Comparison of ENCODE assay signal across 8 cellular contexts in genomic region chr3:58009026-58009748, GRCh38. TPM values are rescaled to one million over a fixed set of nuclear protein-coding genes. Genes with fewer than 3 reads are reported as not detected.
DNase-seq lines count a peak whose midpoint lies in the region; ATAC-seq and TF ChIP-seq lines count a peak whose summit lies in the region.

No MANE protein-coding gene starts in this region.

- DNase-seq in GM12864 (ENCODE audit: low read depth) (no peak), endodermal cell (peak; percentile 76), superior temporal gyrus (ENCODE audit: extremely low spot score) (no peak), HuH-7.5 (ENCODE audit: low spot score) (no peak)
- peak; percentile 39 for DNase-seq in activated CD4-positive, alpha-beta T cell treated with anti-CD3 and anti-CD28 coated beads, Interleukin-2, amount 50 U/mL, for 1 hour

- no peaks in the 10 kb centered on the region for H3K9me3 ChIP-seq in endodermal cell (ENCODE audit: control insufficient read depth, low read length)

- ATAC-seq in HG03159 (IDR thresholded peaks at IDR 0.05; ENCODE audit: unreplicated experiment): peak; percentile 16

- H3K27me3 Mint-ChIP-seq in endodermal cell (ENCODE audit: insufficient read depth) (no peaks in the 10 kb centered on the region), nephron (ENCODE audit: low read depth) (peaks cover 3% of the 10 kb centered on the region)

- H3K9me3 Mint-ChIP-seq in endodermal cell (no peaks in the 10 kb centered on the region), nephron (no peaks in the 10 kb centered on the region)

- H3K4me3 ChIP-seq in GM12864 (ENCODE audit: low read depth, low read length) (peak overlapping the region; percentile 96), endodermal cell (ENCODE audit: low read length) (peak overlapping the region; percentile 94), urinary bladder (ENCODE audit: low read depth, low read length) (peak overlapping the region; percentile 80)

- H3K4me1 ChIP-seq in endodermal cell (ENCODE audit: control insufficient read depth, insufficient read depth, low read length): peaks cover 7% of the 10 kb centered on the region
- no peaks in the 10 kb centered on the region for H3K4me1 ChIP-seq in urinary bladder (ENCODE audit: insufficient read depth)

- H3K4me3 Mint-ChIP-seq in endodermal cell: peak overlapping the region; percentile 96
- peak overlapping the region; percentile 87 to 94 (median 91) for H3K4me3 Mint-ChIP-seq in nephron

- H3K4me1 Mint-ChIP-seq in endodermal cell: peaks cover 40% of the 10 kb centered on the region
- peaks cover 38% of the 10 kb centered on the region for H3K4me1 Mint-ChIP-seq in nephron

- WGBS in endodermal cell (ENCODE audit: insufficient coverage in 1 of 2, insufficient read length in 1 of 2), 2 experiments: 13 to 20% methylated on average over 14 to 33 of the region's 33 CpGs
- 6% methylated on average over 33 of the region's 33 CpGs for WGBS in urinary bladder

- H3K27ac Mint-ChIP-seq in endodermal cell (peak overlapping the region; percentile 72), nephron (peak overlapping the region in 2 of 3 experiments; percentile 51 to 82)

- no peak for TF ChIP-seq CTCF in GM12864 (IDR thresholded peaks at IDR 0.05; ENCODE audit: low read depth, low read length, missing control alignments)
- no peak for TF ChIP-seq CTCF in endodermal cell (conservative IDR thresholded peaks at IDR 0.05)
- no peak for TF ChIP-seq CTCF in nephron (IDR thresholded peaks at IDR 0.05; ENCODE audit: unreplicated experiment in 3 of 3)

- peak overlapping the region; percentile 91 for H3K9ac ChIP-seq in endodermal cell (ENCODE audit: extremely low read depth, low read length, poor library complexity, severe bottlenecking)

- H3K36me3 ChIP-seq in endodermal cell (ENCODE audit: control insufficient read depth, insufficient read depth, low read length) (peaks cover 29% of the 10 kb centered on the region), urinary bladder (ENCODE audit: insufficient read depth) (no peaks in the 10 kb centered on the region)

- H3K27ac ChIP-seq in endodermal cell (ENCODE audit: low read depth, low read length) (no peak overlapping the region), urinary bladder (ENCODE audit: low read depth) (peak overlapping the region; percentile 48)

- H3K27me3 ChIP-seq in endodermal cell (ENCODE audit: control insufficient read depth, insufficient read depth, low read length, poor library complexity, severe bottlenecking): no peaks in the 10 kb centered on the region

- H3K36me3 Mint-ChIP-seq in endodermal cell (ENCODE audit: low read depth) (no peaks in the 10 kb centered on the region), nephron (ENCODE audit: low read depth) (no peaks in the 10 kb centered on the region)

RNA-seq across cellular contexts. Expression of gene FLNB, which starts 1.0 kb away (rescaled TPM):
- total RNA-seq in endodermal cell (100 to 1,000 TPM; 212 to 221 TPM), urinary bladder (155 TPM)
- polyA plus RNA-seq in endodermal cell (2013, experiment 1 of 2): 86.0 TPM
- 96.0 TPM for polyA plus RNA-seq in endodermal cell (2013, experiment 2 of 2)
- polyA plus RNA-seq in urinary bladder: 98.3 TPM

Comparison
In these comparisons a context has a peak if more than half of its experiments do, and no peak if none do; other contexts are left out.
1. DNase-seq: peak in activated CD4-positive, alpha-beta T cell treated with anti-CD3 and anti-CD28 coated beads, Interleukin-2, amount 50 U/mL, for 1 hour (single experiment) and endodermal cell (single experiment); none in GM12864 (single experiment), superior temporal gyrus (single experiment) and HuH-7.5 (single experiment).
2. Peak in every context shown above with its lines, with median percentiles within 50 percentile points of each other: H3K4me3 ChIP-seq.